Comparison of ENCODE assay signal across 16 cellular contexts in genomic region chr12:104439137-104439536, GRCh38.
"Had no signal": no experiment of that assay in that cellular context is flagged by ENCODE, and none has a peak within 500 bp of the region (broad histone marks: within the 10 kb centered on the region; RNA-seq: fewer than 3 reads in every experiment).

No MANE protein-coding gene starts in this region.

- ATAC-seq: gastroesophageal sphincter; left cardiac atrium; lower lobe of right lung; natural killer cell treated with Interleukin-12 subunit alpha and Interleukin-12 subunit beta and Interleukin-15 and Interleukin-18, amount 100 ng/mL, for 72 hours had no signal

- DNase-seq: esophagus squamous epithelium; foreskin fibroblast; glutamatergic neuron; immature natural killer cell; kidney; left cardiac atrium; left ventricle myocardium inferior; lower lobe of right lung; midbrain; nucleus accumbens; ovary; stimulated activated CD4-positive, alpha-beta T cell treated with anti-CD3 and anti-CD28 coated beads, Interleukin-2, amount 100 ng/mL, for 48 hours; stimulated activated naive CD4-positive, alpha-beta T cell treated with Interleukin-2 at 50 U/mL for 16 hours; trophoblast cell had no signal
